ENCODE assay signal across 6 cellular contexts in genomic region chr20:44763798-44764197, GRCh38. TPM values are rescaled to one million over a fixed set of nuclear protein-coding genes. Genes with fewer than 3 reads are reported as not detected.
"Had no signal": no experiment of that assay in that cellular context is flagged by ENCODE, and none has a peak within 500 bp of the region (broad histone marks: within the 10 kb centered on the region; RNA-seq: fewer than 3 reads in every experiment).

No MANE protein-coding gene starts in this region.

RNA-seq across cellular contexts. Expression of gene KCNK15, which starts 18.1 kb away (rescaled TPM):
- total RNA-seq: HepG2, HT-29, HT1080, IMR-90 had no signal
- polyA plus RNA-seq: IgD-negative memory B cell, IMR-90 had no signal

RNA-seq across cellular contexts. Expression of gene RIMS4, which starts 46.5 kb away (rescaled TPM):
- total RNA-seq: HT-29, HT1080, IMR-90, K562 had no signal
- polyA plus RNA-seq: IgD-negative memory B cell, IMR-90 had no signal

RNA-seq across cellular contexts. Expression of gene CCN5, which starts 48.6 kb away (rescaled TPM):
- total RNA-seq: HepG2, HT-29, HT1080, IMR-90, K562 had no signal
- polyA plus RNA-seq: IgD-negative memory B cell, IMR-90, K562 had no signal
